26 cellular contexts compared by ENCODE assay signal in genomic region chr1:241560511-241561187, GRCh38. TPM values are rescaled to one million over a fixed set of nuclear protein-coding genes. Genes with fewer than 3 reads are reported as not detected.
DNase-seq lines count a peak whose midpoint lies in the region; ATAC-seq lines count a peak whose summit lies in the region.
"Had no signal": no experiment of that assay in that cellular context is flagged by ENCODE, and none has a peak within 500 bp of the region (broad histone marks: within the 10 kb centered on the region; RNA-seq: fewer than 3 reads in every experiment).

No MANE protein-coding gene starts in this region.

- no peaks in the 10 kb centered on the region for H3K9me3 Mint-ChIP-seq in stimulated activated memory B cell treated with anti-CD40 and anti-IgM and Interleukin-4, amounts not matched to agents 10 μg/mL and 1 μg/mL and 100 μg/mL, for 72 hours
- H3K9me3 Mint-ChIP-seq: activated CD4-positive, alpha-beta memory T cell treated with anti-CD3 and anti-CD28 coated beads, Interleukin-2, amount 10 ng/mL, durations not matched to agents 7 days and 5 days; natural killer cell treated with Interleukin-12 subunit alpha and Interleukin-12 subunit beta and Interleukin-15 and Interleukin-18, amount 100 ng/mL, for 72 hours; stimulated activated naive B cell treated with anti-CD40 and anti-IgM and Interleukin-4, amounts not matched to agents 10 μg/mL and 1 μg/mL and 100 μg/mL, for 72 hours; WTC11 had no signal

- H3K27ac Mint-ChIP-seq in stimulated activated memory B cell treated with anti-CD40 and anti-IgM and Interleukin-4, amounts not matched to agents 10 μg/mL and 1 μg/mL and 100 μg/mL, for 72 hours, result peak overlapping the region; percentile 2
- H3K27ac Mint-ChIP-seq: activated CD4-positive, alpha-beta memory T cell treated with anti-CD3 and anti-CD28 coated beads, Interleukin-2, amount 10 ng/mL, durations not matched to agents 7 days and 5 days; natural killer cell treated with Interleukin-12 subunit alpha and Interleukin-12 subunit beta and Interleukin-15 and Interleukin-18, amount 100 ng/mL, for 72 hours; WTC11 had no signal

- no peak overlapping the region for H3K4me3 ChIP-seq in SK-N-MC
- H3K4me3 ChIP-seq: PC-9, SJCRH30 had no signal

- H3K27ac ChIP-seq in SK-N-MC, result peak overlapping the region; percentile 62
- H3K27ac ChIP-seq: PC-9, SJCRH30 had no signal

- peaks cover 60% of the 10 kb centered on the region for H3K36me3 ChIP-seq in SK-N-MC (ENCODE audit: insufficient read depth, low read length)
- H3K36me3 ChIP-seq: SJCRH30 had no signal

- no peak overlapping the region for H3K4me3 Mint-ChIP-seq in stimulated activated memory B cell treated with anti-CD40 and anti-IgM and Interleukin-4, amounts not matched to agents 10 μg/mL and 1 μg/mL and 100 μg/mL, for 72 hours
- H3K4me3 Mint-ChIP-seq: activated CD4-positive, alpha-beta memory T cell treated with anti-CD3 and anti-CD28 coated beads, Interleukin-2, amount 10 ng/mL, durations not matched to agents 7 days and 5 days; natural killer cell treated with Interleukin-12 subunit alpha and Interleukin-12 subunit beta and Interleukin-15 and Interleukin-18, amount 100 ng/mL, for 72 hours; stimulated activated naive B cell treated with anti-CD40 and anti-IgM and Interleukin-4, amounts not matched to agents 10 μg/mL and 1 μg/mL and 100 μg/mL, for 72 hours; WTC11 had no signal

- no peaks in the 10 kb centered on the region for H3K9me3 ChIP-seq in SK-N-MC (ENCODE audit: low read depth, low read length)
- H3K9me3 ChIP-seq: SJCRH30 had no signal

- in situ Hi-C loops in KBM-7 (cut with MboI; ENCODE audit: low pct_unique_long_range_greater_than_20kb, low sequenced_read_pairs), result no loop called here

- H3K27me3 Mint-ChIP-seq in stimulated activated memory B cell treated with anti-CD40 and anti-IgM and Interleukin-4, amounts not matched to agents 10 μg/mL and 1 μg/mL and 100 μg/mL, for 72 hours, result no peaks in the 10 kb centered on the region
- H3K27me3 Mint-ChIP-seq: stimulated activated naive B cell treated with anti-CD40 and anti-IgM and Interleukin-4, amounts not matched to agents 10 μg/mL and 1 μg/mL and 100 μg/mL, for 72 hours had no signal

- H3K9ac ChIP-seq in SK-N-MC (ENCODE audit: insufficient read length), result no peak overlapping the region

- peak; percentile 10 for DNase-seq in KBM-7
- no peak for DNase-seq in SK-N-MC (ENCODE audit: low read depth, low spot score)
- DNase-seq in kidney glomerular epithelial cell (lab: John Stamatoyannopoulos, UW), result peak; percentile 11
- no peak for DNase-seq in NCI-H748 (lab: John Stamatoyannopoulos, UW; ENCODE audit: unreplicated experiment)
- DNase-seq in dermis blood vessel endothelial cell, result no peak
- DNase-seq in T1000 (lab: John Stamatoyannopoulos, UW), result no peak
- DNase-seq: activated CD4-positive, alpha-beta memory T cell treated with anti-CD3 and anti-CD28 coated beads, Interleukin-2, amount 10 ng/mL, durations not matched to agents 7 days and 5 days; activated naive CD4-positive, alpha-beta T cell; activated T-cell treated with anti-CD3 and anti-CD28 coated beads for 4 hours; anterior cingulate cortex; caudate nucleus; effector CD4-positive, alpha-beta T cell; EL; erythroblast; foreskin melanocyte; HCEC 1CT; NCI-H146; NCI-H82; PC-9; SJCRH30; stimulated activated naive B cell treated with anti-CD40 and anti-IgM and Interleukin-4, amounts not matched to agents 10 μg/mL and 1 μg/mL and 100 μg/mL, for 72 hours had no signal

- peaks cover 15% of the 10 kb centered on the region for H3K4me1 Mint-ChIP-seq in stimulated activated memory B cell treated with anti-CD40 and anti-IgM and Interleukin-4, amounts not matched to agents 10 μg/mL and 1 μg/mL and 100 μg/mL, for 72 hours
- H3K4me1 Mint-ChIP-seq: activated CD4-positive, alpha-beta memory T cell treated with anti-CD3 and anti-CD28 coated beads, Interleukin-2, amount 10 ng/mL, durations not matched to agents 7 days and 5 days; WTC11 had no signal

- ATAC-seq in stimulated activated memory B cell treated with anti-CD40 and anti-IgM and Interleukin-4, amounts not matched to agents 10 μg/mL and 1 μg/mL and 100 μg/mL, for 72 hours, result no peak
- ATAC-seq: natural killer cell treated with Interleukin-12 subunit alpha and Interleukin-12 subunit beta and Interleukin-15 and Interleukin-18, amount 100 ng/mL, for 72 hours; stimulated activated naive B cell treated with anti-CD40 and anti-IgM and Interleukin-4, amounts not matched to agents 10 μg/mL and 1 μg/mL and 100 μg/mL, for 72 hours; WTC11 had no signal

- peaks cover 75% of the 10 kb centered on the region for H3K36me3 Mint-ChIP-seq in stimulated activated memory B cell treated with anti-CD40 and anti-IgM and Interleukin-4, amounts not matched to agents 10 μg/mL and 1 μg/mL and 100 μg/mL, for 72 hours
- H3K36me3 Mint-ChIP-seq: natural killer cell treated with Interleukin-12 subunit alpha and Interleukin-12 subunit beta and Interleukin-15 and Interleukin-18, amount 100 ng/mL, for 72 hours; WTC11 had no signal

RNA-seq across cellular contexts. Expression of gene KMO, which starts 28.5 kb away (rescaled TPM):
- total RNA-seq in dermis blood vessel endothelial cell, result not detected in 2 replicates
- total RNA-seq: activated CD4-positive, alpha-beta memory T cell treated with anti-CD3 and anti-CD28 coated beads, Interleukin-2, amount 10 ng/mL, durations not matched to agents 7 days and 5 days; HT1080; natural killer cell treated with Interleukin-12 subunit alpha and Interleukin-12 subunit beta and Interleukin-15 and Interleukin-18, amount 100 ng/mL, for 72 hours; T-helper 2 cell treated with Interferon-gamma antibody and Interleukin-4, amounts not matched to agents 100 ng/mL and 5 ng/mL, for 36 hours; WTC11 had no signal

RNA-seq across cellular contexts. Expression of gene FH, which starts 41.1 kb away (rescaled TPM):
- 55.8 and 94.7 TPM in 2 replicates for total RNA-seq in dermis blood vessel endothelial cell

Comparison
In these comparisons a context has a peak if more than half of its experiments do, and no peak if none do; other contexts are left out.
1. DNase-seq: peak in KBM-7 (single experiment) and kidney glomerular epithelial cell (single experiment); none in SK-N-MC (single experiment), NCI-H748 (single experiment), dermis blood vessel endothelial cell (single experiment) and T1000 (single experiment).